In the genomic region with DNA sequence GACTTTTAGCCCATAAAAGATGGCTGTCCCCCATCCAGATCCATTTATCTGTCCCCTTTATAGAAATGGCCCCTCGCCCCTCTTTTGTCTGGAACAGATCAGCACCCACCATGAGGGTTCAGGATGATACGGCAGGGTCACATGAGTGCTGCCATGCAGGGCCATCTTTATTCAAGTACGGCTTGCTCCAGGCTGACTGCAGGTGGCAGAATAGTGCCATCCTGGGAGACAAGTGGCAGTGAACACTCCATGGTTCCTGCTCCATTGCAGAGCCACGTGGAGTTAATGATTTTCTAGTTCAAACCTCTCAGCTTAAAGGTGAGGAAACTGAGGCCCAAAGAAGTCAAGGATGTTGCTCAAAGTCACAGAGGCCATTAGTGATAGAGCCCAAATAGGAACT, we compare ENCODE assay signal across 10 cellular contexts.
DNase-seq lines count a peak whose midpoint lies in the region; ATAC-seq and TF ChIP-seq lines count a peak whose summit lies in the region.
"Had no signal": no experiment of that assay in that cellular context is flagged by ENCODE, and none has a peak within 500 bp of the region (broad histone marks: within the 10 kb centered on the region; RNA-seq: fewer than 3 reads in every experiment).

No MANE protein-coding gene starts in this region.

- H3K4me3 ChIP-seq in GM12865 (ENCODE audit: low read depth, low read length) (no peak overlapping the region), OCI-LY3 (ENCODE audit: low read length) (no peak overlapping the region)
- H3K4me3 ChIP-seq in CD8-positive, alpha-beta T cell (ENCODE audit: low read depth, low read length) = no peak overlapping the region

- H3K9ac ChIP-seq in OCI-LY3 (ENCODE audit: low read length) = no peak overlapping the region

- POLR2A ChIA-PET in activated CD4-positive, alpha-beta memory T cell treated with anti-CD3 and anti-CD28 coated beads for 36 hours (lab: Charles Lee) = no interaction called here
- POLR2A ChIA-PET in CD8-positive, alpha-beta T cell (lab: Charles Lee) = no interaction called here

- H2AFZ ChIP-seq in OCI-LY3 (ENCODE audit: low read depth, low read length) = no peak overlapping the region

- no peak overlapping the region for H3K27ac Mint-ChIP-seq in glutamatergic neuron (ENCODE audit: unreplicated experiment)
- no peak overlapping the region for H3K27ac Mint-ChIP-seq in activated CD4-positive, alpha-beta memory T cell treated with anti-CD3 and anti-CD28 coated beads for 36 hours
- no peak overlapping the region for H3K27ac Mint-ChIP-seq in CD8-positive, alpha-beta T cell
- H3K27ac Mint-ChIP-seq: activated naive CD8-positive, alpha-beta T cell; memory B cell had no signal

- no peak overlapping the region for H3K4me3 Mint-ChIP-seq in glutamatergic neuron (ENCODE audit: unreplicated experiment)
- no peak overlapping the region for H3K4me3 Mint-ChIP-seq in activated CD4-positive, alpha-beta memory T cell treated with anti-CD3 and anti-CD28 coated beads for 36 hours
- H3K4me3 Mint-ChIP-seq in CD8-positive, alpha-beta T cell = no peak overlapping the region
- H3K4me3 Mint-ChIP-seq: activated naive CD8-positive, alpha-beta T cell; memory B cell had no signal

- H3K27me3 ChIP-seq in OCI-LY3 (ENCODE audit: low read depth, low read length) = peaks cover 67% of the 10 kb centered on the region
- H3K27me3 ChIP-seq in CD8-positive, alpha-beta T cell (ENCODE audit: insufficient read depth, low read length) = no peaks in the 10 kb centered on the region

- intact Hi-C loops in activated CD4-positive, alpha-beta memory T cell treated with anti-CD3 and anti-CD28 coated beads for 36 hours (cut with micrococcal nuclease) = no loop called here
- intact Hi-C loops in CD8-positive, alpha-beta T cell (cut with DNase I, micrococcal nuclease) = no loop called here

- H3K9me3 Mint-ChIP-seq in glutamatergic neuron (ENCODE audit: unreplicated experiment) = no peaks in the 10 kb centered on the region
- no peaks in the 10 kb centered on the region for H3K9me3 Mint-ChIP-seq in activated CD4-positive, alpha-beta memory T cell treated with anti-CD3 and anti-CD28 coated beads for 36 hours
- H3K9me3 Mint-ChIP-seq in CD8-positive, alpha-beta T cell = no peaks in the 10 kb centered on the region

- no peak overlapping the region for H3K27ac ChIP-seq in OCI-LY3 (ENCODE audit: low read length)
- no peak overlapping the region for H3K27ac ChIP-seq in CD8-positive, alpha-beta T cell (ENCODE audit: low read depth, low read length)

- no peaks in the 10 kb centered on the region for H4K20me1 ChIP-seq in OCI-LY3 (ENCODE audit: insufficient read depth, low read length)

- no peaks in the 10 kb centered on the region for H3K36me3 ChIP-seq in OCI-LY3 (replicated peaks; ENCODE audit: low read depth, low read length)
- H3K36me3 ChIP-seq in CD8-positive, alpha-beta T cell (ENCODE audit: insufficient read depth, low read length) = no peaks in the 10 kb centered on the region

- peak; percentile 37 for TF ChIP-seq CTCF in GM12865 (IDR thresholded peaks at IDR 0.05; ENCODE audit: insufficient read depth, low read depth, low read length, missing control alignments)
- peak; percentile 48 for TF ChIP-seq CTCF in OCI-LY3 (IDR thresholded peaks at IDR 0.05; ENCODE audit: low read depth, low read length)
- TF ChIP-seq CTCF in glutamatergic neuron (IDR thresholded peaks at IDR 0.05; ENCODE audit: partially characterized antibody, unreplicated experiment) = no peak
- TF ChIP-seq CTCF in CD8-positive, alpha-beta T cell (IDR thresholded peaks at IDR 0.05) = no peak

- H3K4me2 ChIP-seq in OCI-LY3 (ENCODE audit: low read length) = no peak overlapping the region

- DNase-seq in AG08395 (ENCODE audit: low spot score) (peak; percentile 45), GM12865 (ENCODE audit: low read depth) (peak; percentile 40), glutamatergic neuron (peak; percentile 43), cortex of kidney (lab: John Stamatoyannopoulos, UW) (no peak), globus pallidus (ENCODE audit: low spot score) (no peak)
- DNase-seq in activated CD4-positive, alpha-beta memory T cell treated with anti-CD3 and anti-CD28 coated beads for 36 hours = no peak
- no peak for DNase-seq in CD8-positive, alpha-beta T cell

- no peaks in the 10 kb centered on the region for H3K9me3 ChIP-seq in OCI-LY3 (ENCODE audit: insufficient read depth, low read length)
- no peaks in the 10 kb centered on the region for H3K9me3 ChIP-seq in CD8-positive, alpha-beta T cell (ENCODE audit: low read length)

- H3K27me3 Mint-ChIP-seq in glutamatergic neuron (ENCODE audit: unreplicated experiment) = peaks cover 2% of the 10 kb centered on the region
- peaks cover 29% of the 10 kb centered on the region for H3K27me3 Mint-ChIP-seq in activated CD4-positive, alpha-beta memory T cell treated with anti-CD3 and anti-CD28 coated beads for 36 hours
- H3K27me3 Mint-ChIP-seq in CD8-positive, alpha-beta T cell (ENCODE audit: low read depth) = peaks cover 32% of the 10 kb centered on the region

- no peak for ATAC-seq in CD8-positive, alpha-beta T cell

- peaks cover 3% of the 10 kb centered on the region for H3K4me1 Mint-ChIP-seq in glutamatergic neuron (ENCODE audit: low read depth, unreplicated experiment)
- no peaks in the 10 kb centered on the region for H3K4me1 Mint-ChIP-seq in activated CD4-positive, alpha-beta memory T cell treated with anti-CD3 and anti-CD28 coated beads for 36 hours (ENCODE audit: low read depth)
- H3K4me1 Mint-ChIP-seq in CD8-positive, alpha-beta T cell (ENCODE audit: low read depth) = no peaks in the 10 kb centered on the region
- H3K4me1 Mint-ChIP-seq: memory B cell had no signal

- CTCF ChIA-PET in activated CD4-positive, alpha-beta memory T cell treated with anti-CD3 and anti-CD28 coated beads for 36 hours (lab: Charles Lee) = interaction anchor here (2.9 kb wide), 1 partner anchor 13 kb away, joined by 15 read pairs; no protein-coding TSS in a partner anchor
- CTCF ChIA-PET in CD8-positive, alpha-beta T cell (lab: Charles Lee) = no interaction called here

- no peaks in the 10 kb centered on the region for H3K4me1 ChIP-seq in OCI-LY3 (ENCODE audit: low read length)
- H3K4me1 ChIP-seq in CD8-positive, alpha-beta T cell (ENCODE audit: insufficient read depth, low read length) = no peaks in the 10 kb centered on the region

- H3K79me2 ChIP-seq in OCI-LY3 (ENCODE audit: low read length) = no peaks in the 10 kb centered on the region

- H3K36me3 Mint-ChIP-seq in glutamatergic neuron (ENCODE audit: unreplicated experiment) = no peaks in the 10 kb centered on the region
- no peaks in the 10 kb centered on the region for H3K36me3 Mint-ChIP-seq in activated CD4-positive, alpha-beta memory T cell treated with anti-CD3 and anti-CD28 coated beads for 36 hours
- no peaks in the 10 kb centered on the region for H3K36me3 Mint-ChIP-seq in CD8-positive, alpha-beta T cell
- H3K36me3 Mint-ChIP-seq: activated naive CD8-positive, alpha-beta T cell; memory B cell had no signal

Comparison
In these comparisons a context has a peak if more than half of its experiments do, and no peak if none do; other contexts are left out.
1. DNase-seq: peak in AG08395 (single experiment), GM12865 (single experiment) and glutamatergic neuron (single experiment); none in activated CD4-positive, alpha-beta memory T cell treated with anti-CD3 and anti-CD28 coated beads for 36 hours (single experiment), CD8-positive, alpha-beta T cell (0 of 7), cortex of kidney (single experiment) and globus pallidus (single experiment).
2. CTCF ChIP-seq: peak in GM12865 (single experiment) and OCI-LY3 (single experiment); none in glutamatergic neuron (single experiment) and CD8-positive, alpha-beta T cell (single experiment).